ENCODE assay signal across 9 cellular contexts in genomic region chr11:62588966-62589637, GRCh38. TPM values are rescaled to one million over a fixed set of nuclear protein-coding genes. Genes with fewer than 3 reads are reported as not detected.
DNase-seq lines count a peak whose midpoint lies in the region; ATAC-seq and TF ChIP-seq lines count a peak whose summit lies in the region.
"Had no signal": no experiment of that assay in that cellular context is flagged by ENCODE, and none has a peak within 500 bp of the region (broad histone marks: within the 10 kb centered on the region; RNA-seq: fewer than 3 reads in every experiment).

No MANE protein-coding gene starts in this region.

- peaks cover 23 to 49% (median 35%) of the 10 kb centered on the region in 4 donors for H3K4me1 Mint-ChIP-seq in CD4-positive, alpha-beta memory T cell

- H3K9me3 Mint-ChIP-seq in CD4-positive, alpha-beta memory T cell = peaks cover 0 to 8% (median 0%) of the 10 kb centered on the region in 8 donors

- no peak for TF ChIP-seq RAD21 in HCT116 (IDR thresholded peaks at IDR 0.05; ENCODE audit: low read depth)

- POLR2A ChIA-PET in CD4-positive, alpha-beta memory T cell (lab: Charles Lee; ENCODE audit: partially characterized antibody) = interaction anchor here (1.0 to 4.3 kb wide), 8 partner anchors 10 to 251 kb away, joined by 3 to 99 read pairs (median 5); partner anchors contain the start of genes BSCL2, C11orf98, CSKMT and EEF1G
- POLR2A ChIA-PET in HCT116 (lab: Charles Lee) = interaction anchor here (1.0 to 1.2 kb wide), 2 partner anchors 15 to 164 kb away, joined by 3 to 6 read pairs; partner anchors contain the start of gene EEF1G

- 76% methylated on average over 15 of the region's 18 CpGs for WGBS in mesenchymal stem cell

- peaks cover 30% of the 10 kb centered on the region for H3K36me3 ChIP-seq in CD4-positive, alpha-beta memory T cell (ENCODE audit: insufficient read depth, low read length)
- H3K36me3 ChIP-seq in HCT116 (ENCODE audit: control insufficient read depth in 1 of 2, insufficient read depth in 2 of 2, low read length in 2 of 2) (peaks cover 27 to 35% of the 10 kb centered on the region in 2 experiments), mesenchymal stem cell (ENCODE audit: control insufficient read depth in 1 of 2, insufficient read depth in 2 of 2, low read depth in 1 of 2, low read length in 2 of 2) (peaks cover 39 to 40% of the 10 kb centered on the region in 2 experiments)

- no peak overlapping the region for H3K27ac ChIP-seq in CD4-positive, alpha-beta memory T cell (ENCODE audit: low read depth, low read length)
- H3K27ac ChIP-seq in HCT116 (ENCODE audit: low read depth, low read length) = peak overlapping the region; percentile 77; the same call in 1 of the 2 replicates
- H3K27ac ChIP-seq in mesenchymal stem cell (ENCODE audit: low read length, poor library complexity, severe bottlenecking) = no peak overlapping the region
- H3K27ac ChIP-seq: coronary artery had no signal

- TF ChIP-seq POLR2A in HCT116 (IDR thresholded peaks at IDR 0.05; ENCODE audit: borderline replicate concordance, extremely low read depth, insufficient read depth, insufficient read length) = no peak

- H3K4me2 ChIP-seq in HCT116 (ENCODE audit: low read length) = peak overlapping the region; percentile 86
- no peak overlapping the region for H3K4me2 ChIP-seq in mesenchymal stem cell (ENCODE audit: low read length, poor library complexity, severe bottlenecking)

- H3K23ac ChIP-seq in mesenchymal stem cell (ENCODE audit: low read length in 2 of 2) = no peak overlapping the region

- peaks cover 11 to 40% of the 10 kb centered on the region in 2 donors for H3K36me3 Mint-ChIP-seq in CD4-positive, alpha-beta memory T cell

- H2BK120ac ChIP-seq in mesenchymal stem cell (ENCODE audit: low read depth, low read length) = no peak overlapping the region

- peak overlapping the region in 3 of 8 donors; percentile 9 to 49 (median 48) for H3K4me3 Mint-ChIP-seq in CD4-positive, alpha-beta memory T cell

- no peak overlapping the region for H4K8ac ChIP-seq in mesenchymal stem cell (ENCODE audit: low read length)

- H3K4me1 ChIP-seq in CD4-positive, alpha-beta memory T cell (ENCODE audit: insufficient read depth, low read length) = peaks cover 41% of the 10 kb centered on the region
- H3K4me1 ChIP-seq in HCT116 (ENCODE audit: control insufficient read depth in 1 of 2, insufficient read depth in 2 of 2, low read length in 2 of 2) (peaks cover 21 to 36% of the 10 kb centered on the region in 2 experiments), mesenchymal stem cell (ENCODE audit: control insufficient read depth, insufficient read depth, low read depth, low read length) (peaks cover 15% of the 10 kb centered on the region)

- peaks cover 19% of the 10 kb centered on the region for H3K79me1 ChIP-seq in mesenchymal stem cell (replicated peaks; ENCODE audit: low read length, poor library complexity, severe bottlenecking)

- H3K79me2 ChIP-seq in HCT116 (ENCODE audit: insufficient read depth, low read length) = peaks cover 59% of the 10 kb centered on the region

- DNase-seq in CD4-positive, alpha-beta memory T cell = no peak
- DNase-seq in HCT116 (ENCODE audit: low read depth, low spot score) (no peak), mesenchymal stem cell (peak; percentile 57), left lobe of liver (ENCODE audit: low spot score) (no peak), GOT3 (lab: John Stamatoyannopoulos, UW) (no peak), LoVo (ENCODE audit: low spot score) (no peak)
- DNase-seq in activated naive CD4-positive, alpha-beta T cell treated with anti-CD3 and anti-CD28 coated beads, Interleukin-2, amount 50 U/mL, for 16 hours = peak; percentile 38

- no peak overlapping the region for H3K14ac ChIP-seq in mesenchymal stem cell (ENCODE audit: low read length in 2 of 2)

- H2AFZ ChIP-seq in HCT116 (ENCODE audit: low read depth, low read length, poor library complexity, severe bottlenecking) (no peak overlapping the region), mesenchymal stem cell (ENCODE audit: low read depth, low read length) (no peak overlapping the region)

- CTCF ChIA-PET in CD4-positive, alpha-beta memory T cell (lab: Charles Lee; ENCODE audit: partially characterized antibody) = interaction anchor here (0.6 to 1.5 kb wide), 6 partner anchors 8 to 194 kb away, joined by 3 to 7 read pairs (median 4); partner anchors contain the start of gene EEF1G
- CTCF ChIA-PET in HCT116 (lab: Charles Lee) = interaction anchor here (1.2 kb wide), 1 partner anchor 10 kb away, joined by 3 read pairs; no protein-coding TSS in a partner anchor

- H3K18ac ChIP-seq in mesenchymal stem cell (ENCODE audit: low read depth in 1 of 2, low read length in 2 of 2) = no peak overlapping the region

- no peak overlapping the region for H2BK5ac ChIP-seq in mesenchymal stem cell (ENCODE audit: low read depth, low read length, poor library complexity, severe bottlenecking)

- H3K27ac Mint-ChIP-seq in CD4-positive, alpha-beta memory T cell = peak overlapping the region in 5 of 7 donors; percentile 15 to 87 (median 60)

- H4K20me1 ChIP-seq in HCT116 (ENCODE audit: insufficient read depth) = no peaks in the 10 kb centered on the region

- TF ChIP-seq CTCF in HCT116 (IDR thresholded peaks at IDR 0.05 in 2 of 3, conservative IDR thresholded peaks at IDR 0.05 in 1 of 3; ENCODE audit: borderline replicate concordance in 1 of 3, insufficient read depth in 1 of 3, low read depth in 2 of 3, low read length in 2 of 3) = peak in 2 of 3 experiments; percentile 39 to 53; a peak in 4 of 6 replicates

- no peaks in the 10 kb centered on the region for H3K9me3 ChIP-seq in CD4-positive, alpha-beta memory T cell (ENCODE audit: control insufficient read depth in 1 of 2, low read length in 2 of 2)
- H3K9me3 ChIP-seq in HCT116 (ENCODE audit: control insufficient read depth in 1 of 2, insufficient read depth in 1 of 2, low read depth in 1 of 2, low read length in 2 of 2) (no peaks in the 10 kb centered on the region), mesenchymal stem cell (ENCODE audit: control insufficient read depth, low read length) (no peaks in the 10 kb centered on the region)

- no TSS peak for BruUV-seq in HCT116 (replicated peaks; lab: Mats Ljungman, UMichigan)

- no peaks in the 10 kb centered on the region for H3K27me3 Mint-ChIP-seq in CD4-positive, alpha-beta memory T cell

- no peak overlapping the region for H2BK12ac ChIP-seq in mesenchymal stem cell (ENCODE audit: low read length in 2 of 2)

- H3K27me3 ChIP-seq in CD4-positive, alpha-beta memory T cell (ENCODE audit: insufficient read depth, low read length) = no peaks in the 10 kb centered on the region
- no peaks in the 10 kb centered on the region for H3K27me3 ChIP-seq in HCT116 (ENCODE audit: insufficient read depth, low read length)
- no peaks in the 10 kb centered on the region for H3K27me3 ChIP-seq in mesenchymal stem cell (ENCODE audit: control insufficient read depth in 1 of 2, insufficient read depth in 1 of 2, low read length in 2 of 2)

- H3K4ac ChIP-seq in mesenchymal stem cell (ENCODE audit: low read depth in 1 of 2, low read length in 2 of 2) = no peak overlapping the region

- no peak overlapping the region for H3K4me3 ChIP-seq in CD4-positive, alpha-beta memory T cell (ENCODE audit: low read length in 2 of 2)
- peak overlapping the region in 1 of 2 experiments; percentile 78; a peak in 1 of 4 replicates for H3K4me3 ChIP-seq in HCT116 (replicated peaks in 1 of 2; ENCODE audit: low read depth in 1 of 2, low read length in 2 of 2)
- no peak overlapping the region for H3K4me3 ChIP-seq in mesenchymal stem cell (ENCODE audit: insufficient read depth in 1 of 2, low read depth in 1 of 2, low read length in 2 of 2)
- H3K4me3 ChIP-seq: coronary artery had no signal

- no peak overlapping the region for H2AK5ac ChIP-seq in mesenchymal stem cell (ENCODE audit: low read length, severe bottlenecking)

- intact Hi-C loops in CD4-positive, alpha-beta memory T cell (cut with micrococcal nuclease) = no loop called here
- intact Hi-C loops in HCT116 (cut with micrococcal nuclease) = no loop called here

- no peak overlapping the region for H4K91ac ChIP-seq in mesenchymal stem cell (ENCODE audit: low read length)

- RAD21 ChIA-PET in HCT116 (lab: Charles Lee; ENCODE audit: low non-redundant PET in 1 of 2, low total read pairs in 2 of 2, uncharacterized antibody in 2 of 2, unreplicated experiment in 2 of 2) = no interaction called here

- ATAC-seq in HCT116 (no peak), HG03439 (IDR thresholded peaks at IDR 0.05; ENCODE audit: unreplicated experiment) (no peak), left lobe of liver (no peak)

- H2BK15ac ChIP-seq in mesenchymal stem cell (ENCODE audit: low read depth, poor library complexity, severe bottlenecking) = no peak overlapping the region

- H3K9ac ChIP-seq in HCT116 (ENCODE audit: low read length) (peak overlapping the region; percentile 15), mesenchymal stem cell (ENCODE audit: low read length) (peak overlapping the region; percentile 30)

- no peaks in the 10 kb centered on the region for H3K9me2 ChIP-seq in HCT116 (ENCODE audit: insufficient read depth)

RNA-seq across cellular contexts. Expression of gene TUT1, which starts 2.2 kb away (rescaled TPM):
- 10 to 100 TPM; 37.7 to 38.1 TPM for total RNA-seq in CD4-positive, alpha-beta memory T cell
- 10 to 100 TPM; 14.6 to 19.7 TPM for polyA plus RNA-seq in CD4-positive, alpha-beta memory T cell
- total RNA-seq in HCT116 (2021; ENCODE audit: unreplicated experiment) (49.0 TPM), left lobe of liver (32.6 TPM)
- polyA plus RNA-seq in HCT116 (2012) = 23.7 and 25.5 TPM in 2 replicates
- 6.3 TPM for polyA plus RNA-seq in mesenchymal stem cell (2013, experiment 1 of 2)
- polyA plus RNA-seq in mesenchymal stem cell (2013, experiment 2 of 2) = 6.5 TPM

RNA-seq across cellular contexts. Expression of gene MTA2, which starts 12.6 kb away (rescaled TPM):
- total RNA-seq in CD4-positive, alpha-beta memory T cell = 100 to 1,000 TPM; 207 to 210 TPM
- polyA plus RNA-seq in CD4-positive, alpha-beta memory T cell = 10 to 100 TPM; 16.6 to 36.4 TPM
- total RNA-seq in HCT116 (2021; ENCODE audit: unreplicated experiment) = 98.9 TPM
- 61.2 and 68.3 TPM in 2 replicates for polyA plus RNA-seq in HCT116 (2012)
- 50.7 TPM for polyA plus RNA-seq in mesenchymal stem cell (2013, experiment 1 of 2)
- 50.7 TPM for polyA plus RNA-seq in mesenchymal stem cell (2013, experiment 2 of 2)
- 24.4 TPM for total RNA-seq in left lobe of liver

RNA-seq across cellular contexts. Expression of gene EEF1G, which starts 15.4 kb away (rescaled TPM):
- total RNA-seq in CD4-positive, alpha-beta memory T cell = 1,000 to 10,000 TPM; 1,815 to 1,855 TPM
- polyA plus RNA-seq in CD4-positive, alpha-beta memory T cell = 1,000 to 10,000 TPM; 1,453 to 1,910 TPM
- total RNA-seq in HCT116 (2021; ENCODE audit: unreplicated experiment) (1,901 TPM), left lobe of liver (441 TPM)
- polyA plus RNA-seq in HCT116 (2012) = 2,991 and 3,021 TPM in 2 replicates
- polyA plus RNA-seq in mesenchymal stem cell (2013, experiment 1 of 2) = 1,160 TPM
- 1,130 TPM for polyA plus RNA-seq in mesenchymal stem cell (2013, experiment 2 of 2)

RNA-seq across cellular contexts. Expression of gene EML3, which starts 23.5 kb away (rescaled TPM):
- 100 to 1,000 TPM; 192 to 201 TPM for total RNA-seq in CD4-positive, alpha-beta memory T cell
- polyA plus RNA-seq in CD4-positive, alpha-beta memory T cell = 10 to 100 TPM; 18.2 to 24.8 TPM
- total RNA-seq in HCT116 (2021; ENCODE audit: unreplicated experiment) (124 TPM), left lobe of liver (29.9 TPM)
- 65.7 and 71.8 TPM in 2 replicates for polyA plus RNA-seq in HCT116 (2012)
- polyA plus RNA-seq in mesenchymal stem cell (2013, experiment 1 of 2) = 30.1 TPM
- 29.3 TPM for polyA plus RNA-seq in mesenchymal stem cell (2013, experiment 2 of 2)

RNA-seq across cellular contexts. Expression of gene ROM1, which starts 24.0 kb away (rescaled TPM):
- 1 to 10 TPM; 1.6 to 1.9 TPM for total RNA-seq in CD4-positive, alpha-beta memory T cell
- polyA plus RNA-seq in CD4-positive, alpha-beta memory T cell = under 1 TPM; 0.98 to 1.00 TPM
- total RNA-seq in HCT116 (2021; ENCODE audit: unreplicated experiment) (2.7 TPM), left lobe of liver (1.1 TPM)
- 1.7 and 2.0 TPM in 2 replicates for polyA plus RNA-seq in HCT116 (2012)
- 2.5 TPM for polyA plus RNA-seq in mesenchymal stem cell (2013, experiment 1 of 2)
- 2.3 TPM for polyA plus RNA-seq in mesenchymal stem cell (2013, experiment 2 of 2)

Comparison
In these comparisons a context has a peak if more than half of its experiments do, and no peak if none do; other contexts are left out.
1. DNase-seq: peak in activated naive CD4-positive, alpha-beta T cell treated with anti-CD3 and anti-CD28 coated beads, Interleukin-2, amount 50 U/mL, for 16 hours (single experiment) and mesenchymal stem cell (single experiment); none in CD4-positive, alpha-beta memory T cell (0 of 5), HCT116 (single experiment), left lobe of liver (single experiment), GOT3 (single experiment) and LoVo (single experiment).